ENCODE assay signal across 8 cellular contexts in genomic region chr20:2451939-2452732, GRCh38. TPM values are rescaled to one million over a fixed set of nuclear protein-coding genes. Genes with fewer than 3 reads are reported as not detected.
A peak's percentile ranks its signal among the peaks of the same experiment; 100 is the strongest.
DNase-seq lines count a peak whose midpoint lies in the region; ATAC-seq and TF ChIP-seq lines count a peak whose summit lies in the region.

No MANE protein-coding gene starts in this region.

- TF ChIP-seq CTCF in BJ (IDR thresholded peaks at IDR 0.05; ENCODE audit: insufficient read depth, low read depth, low read length) = peak; percentile 93
- TF ChIP-seq CTCF in HCT116 (IDR thresholded peaks at IDR 0.05 in 2 of 3, conservative IDR thresholded peaks at IDR 0.05 in 1 of 3; ENCODE audit: borderline replicate concordance in 1 of 3, insufficient read depth in 1 of 3, low read depth in 2 of 3, low read length in 2 of 3) = peak; percentile 64 to 87 (median 84); a peak in 5 of 6 replicates

- no peaks in the 10 kb centered on the region for H3K9me3 ChIP-seq in HCT116 (ENCODE audit: control insufficient read depth in 1 of 2, insufficient read depth in 1 of 2, low read depth in 1 of 2, low read length in 2 of 2)

- H3K4me2 ChIP-seq in HCT116 (ENCODE audit: low read length) = no peak overlapping the region

- TF ChIP-seq POLR2A in HCT116 (IDR thresholded peaks at IDR 0.05; ENCODE audit: borderline replicate concordance, extremely low read depth, insufficient read depth, insufficient read length) = no peak

- H4K20me1 ChIP-seq in HCT116 (ENCODE audit: insufficient read depth) = no peaks in the 10 kb centered on the region

- H3K4me3 ChIP-seq in BJ (ENCODE audit: low read depth, low read length) (no peak overlapping the region), HCT116 (replicated peaks in 1 of 2; ENCODE audit: low read depth in 1 of 2, low read length in 2 of 2) (no peak overlapping the region)

- H3K9me2 ChIP-seq in HCT116 (ENCODE audit: insufficient read depth) = no peaks in the 10 kb centered on the region

- TF ChIP-seq RAD21 in HCT116 (IDR thresholded peaks at IDR 0.05; ENCODE audit: low read depth) = peak; percentile 71

- no peak overlapping the region for H3K9ac ChIP-seq in HCT116 (ENCODE audit: low read length)

- RAD21 ChIA-PET in HCT116 (lab: Charles Lee; ENCODE audit: low non-redundant PET in 1 of 2, low total read pairs in 2 of 2, uncharacterized antibody in 2 of 2, unreplicated experiment in 2 of 2) = interaction anchor here (1.0 to 1.7 kb wide), 3 partner anchors 65 to 245 kb away, joined by 3 to 5 read pairs (median 5); no protein-coding TSS in a partner anchor

- BruUV-seq in HCT116 (replicated peaks; lab: Mats Ljungman, UMichigan) = no TSS peak

- no peak overlapping the region for H3K27ac ChIP-seq in HCT116 (ENCODE audit: low read depth, low read length)

- DNase-seq in BJ (ENCODE audit: low read depth) (no peak), HCT116 (ENCODE audit: low read depth, low spot score) (peak; percentile 48), NCI-H526 treated with DMSO at 0.1 percent for 48 hours (lab: John Stamatoyannopoulos, UW) (peak; percentile 68), ecto neural progenitor cell (ENCODE audit: low spot score) (peak; percentile 85), lung microvascular endothelial cell (ENCODE audit: low read depth in 2 of 2) (peak; percentile 76 to 77)
- DNase-seq in activated CD4-positive, alpha-beta T cell treated with anti-CD3 and anti-CD28 coated beads, Interleukin-2, amount 50 U/mL, for 4 hours = peak; percentile 58 to 60
- DNase-seq in stimulated activated CD8-positive, alpha-beta memory T cell treated with anti-CD3 and anti-CD28 coated beads, Interleukin-2, amount 100 ng/mL, for 48 hours (ENCODE audit: low read depth in 2 of 2) = peak; percentile 48 to 50

- H3K4me1 ChIP-seq in HCT116 (ENCODE audit: control insufficient read depth in 1 of 2, insufficient read depth in 2 of 2, low read length in 2 of 2) = no peaks in the 10 kb centered on the region

- intact Hi-C loops in HCT116 (cut with micrococcal nuclease) = loop anchor here (2.0 kb wide), 1 partner anchor 31 kb away; no protein-coding TSS in a partner anchor

- H3K27me3 ChIP-seq in BJ (ENCODE audit: control insufficient read depth, insufficient read depth, low read length) (no peaks in the 10 kb centered on the region), HCT116 (ENCODE audit: insufficient read depth, low read length) (no peaks in the 10 kb centered on the region)

- CTCF ChIA-PET in BJ (lab: Yijun Ruan, JAX) (interaction anchor here (0.7 to 5.0 kb wide), 30 partner anchors 11 to 687 kb away, joined by 3 to 71 read pairs (median 4); partner anchors contain the start of gene SNRPB), HCT116 (lab: Charles Lee) (interaction anchor here (0.8 to 4.6 kb wide), 11 partner anchors 9 to 279 kb away, joined by 3 to 53 read pairs (median 3); no protein-coding TSS in a partner anchor)

- POLR2A ChIA-PET in BJ (lab: Charles Lee) = no interaction called here
- POLR2A ChIA-PET in HCT116 (lab: Charles Lee) = no interaction called here

- peak; percentile 86 for ATAC-seq in HCT116
- no peak for ATAC-seq in HG03159 (IDR thresholded peaks at IDR 0.05; ENCODE audit: unreplicated experiment)

- H3K79me2 ChIP-seq in HCT116 (ENCODE audit: insufficient read depth, low read length) = no peaks in the 10 kb centered on the region

- H3K36me3 ChIP-seq in BJ (ENCODE audit: control insufficient read depth, insufficient read depth, low read length) = no peaks in the 10 kb centered on the region
- no peaks in the 10 kb centered on the region for H3K36me3 ChIP-seq in HCT116 (ENCODE audit: control insufficient read depth in 1 of 2, insufficient read depth in 2 of 2, low read length in 2 of 2)

- H2AFZ ChIP-seq in HCT116 (ENCODE audit: low read depth, low read length, poor library complexity, severe bottlenecking) = no peak overlapping the region

TF ChIP-seq in HCT116, 20 proteins besides CTCF, POLR2A, EP300 and RAD21:
- no peak for TF ChIP-seq SRF (IDR thresholded peaks at IDR 0.05; ENCODE audit: low read depth)
- TF ChIP-seq YY1 (IDR thresholded peaks at IDR 0.05; ENCODE audit: extremely low read depth, insufficient replicate concordance, low read depth, low read length) = no peak
- TF ChIP-seq, protein P1, sequence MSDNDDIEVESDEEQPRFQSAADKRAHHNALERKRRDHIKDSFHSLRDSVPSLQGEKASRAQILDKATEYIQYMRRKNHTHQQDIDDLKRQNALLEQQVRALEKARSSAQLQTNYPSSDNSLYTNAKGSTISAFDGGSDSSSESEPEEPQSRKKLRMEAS (IDR thresholded peaks at IDR 0.05) = no peak
- TF ChIP-seq TCF7L2 (IDR thresholded peaks at IDR 0.05; ENCODE audit: borderline replicate concordance, extremely low read depth, insufficient read depth, insufficient read length) = no peak
- no peak for TF ChIP-seq SP1 (IDR thresholded peaks at IDR 0.05; ENCODE audit: low read depth)
- no peak for TF ChIP-seq CEBPB (IDR thresholded peaks at IDR 0.05; ENCODE audit: low read depth)
- no peak for TF ChIP-seq CBX3 (IDR thresholded peaks at IDR 0.05; ENCODE audit: low read depth)
- TF ChIP-seq ZFX (IDR thresholded peaks at IDR 0.05) = no peak
- TF ChIP-seq POLR2AphosphoS5 (IDR thresholded peaks at IDR 0.05; ENCODE audit: low read depth, low read length) = no peak
- no peak for TF ChIP-seq EGR1 (IDR thresholded peaks at IDR 0.05; ENCODE audit: low read depth)
- no peak for TF ChIP-seq EZH2phosphoT487 (IDR thresholded peaks at IDR 0.05; ENCODE audit: borderline replicate concordance)
- TF ChIP-seq ELF1 (IDR thresholded peaks at IDR 0.05; ENCODE audit: borderline replicate concordance, low read depth) = no peak

RNA-seq across cellular contexts. Expression of gene SNRPB, which starts 18.5 kb away (rescaled TPM):
- 149 and 178 TPM in 2 replicates for polyA plus RNA-seq in BJ (2011; rRNA removed)
- polyA minus RNA-seq in BJ (2011; rRNA and poly(A)+ RNA removed) = 32.4 and 46.4 TPM in 2 replicates
- 469 TPM for total RNA-seq in HCT116 (2021; ENCODE audit: unreplicated experiment)
- polyA plus RNA-seq in HCT116 (2012) = 262 and 332 TPM in 2 replicates
- 147 and 211 TPM in 2 replicates for total RNA-seq in lung microvascular endothelial cell

RNA-seq across cellular contexts. Expression of gene ZNF343, which starts 56.6 kb away (rescaled TPM):
- 8.2 and 9.8 TPM in 2 replicates for polyA plus RNA-seq in BJ (2011; rRNA removed)
- 9.0 and 14.1 TPM in 2 replicates for polyA minus RNA-seq in BJ (2011; rRNA and poly(A)+ RNA removed)
- total RNA-seq in HCT116 (2021; ENCODE audit: unreplicated experiment) (12.0 TPM), lung microvascular endothelial cell (4.6 and 7.3 TPM in 2 replicates)
- polyA plus RNA-seq in HCT116 (2012) = 6.1 and 6.5 TPM in 2 replicates
